9 cellular contexts compared by ENCODE assay signal in the genomic region with DNA sequence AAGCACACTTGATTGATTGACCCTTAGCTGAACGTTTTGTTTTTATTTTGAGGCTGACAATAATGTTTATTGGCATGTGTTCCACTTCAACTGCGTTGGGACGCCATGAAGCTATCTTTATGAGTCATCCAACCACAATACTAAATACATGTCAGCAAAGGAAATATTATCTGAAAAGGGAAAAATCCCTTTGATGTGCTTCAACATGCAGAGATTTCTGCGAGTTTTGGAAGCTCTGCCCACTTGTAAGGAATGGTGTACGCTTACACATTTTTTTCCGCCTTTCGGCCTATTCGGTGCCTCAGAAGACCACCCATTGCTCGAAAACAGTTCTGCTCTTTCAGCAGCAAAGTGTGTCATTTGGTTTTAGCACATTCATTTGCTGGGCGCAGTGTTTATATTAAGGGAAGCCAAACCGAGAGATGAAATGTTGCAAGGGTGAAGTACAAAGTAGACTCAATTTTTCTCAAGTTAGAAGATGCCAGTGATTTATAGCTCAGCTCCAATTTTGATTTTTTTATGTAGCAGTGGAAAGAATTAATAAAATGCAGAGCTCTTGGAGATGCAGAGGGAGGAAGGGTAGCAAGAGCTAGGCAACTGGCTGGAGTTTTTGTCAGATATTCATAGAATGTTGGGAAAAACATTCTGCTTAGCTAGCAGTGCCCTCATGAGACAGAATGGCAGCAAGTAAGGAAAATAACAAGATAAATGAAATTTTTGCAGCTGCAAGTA.
DNase-seq lines count a peak whose midpoint lies in the region; ATAC-seq and TF ChIP-seq lines count a peak whose summit lies in the region.
"Had no signal": no experiment of that assay in that cellular context is flagged by ENCODE, and none has a peak within 500 bp of the region (broad histone marks: within the 10 kb centered on the region; RNA-seq: fewer than 3 reads in every experiment).

No MANE protein-coding gene starts in this region.

- no peaks in the 10 kb centered on the region for H3K9me3 Mint-ChIP-seq in osteocyte (ENCODE audit: unreplicated experiment)

- H3K27ac Mint-ChIP-seq in osteocyte (ENCODE audit: unreplicated experiment), result no peak overlapping the region

- no peak overlapping the region for H3K4me3 Mint-ChIP-seq in osteocyte (ENCODE audit: unreplicated experiment)

- H3K4me3 ChIP-seq in colonic mucosa, result no peak overlapping the region

- H3K27me3 ChIP-seq in colonic mucosa, result no peaks in the 10 kb centered on the region

- no peak overlapping the region for H3K9ac ChIP-seq in colonic mucosa (ENCODE audit: low read depth in 2 of 2, low read length in 2 of 2)

- TF ChIP-seq EP300 in Ishikawa (IDR thresholded peaks at IDR 0.05; ENCODE audit: borderline replicate concordance), result no peak

- H3K27ac ChIP-seq in colonic mucosa, result peak overlapping the region; percentile 3

- peaks cover 13% of the 10 kb centered on the region for H3K4me1 Mint-ChIP-seq in osteocyte (ENCODE audit: unreplicated experiment)

- H3K36me3 ChIP-seq in colonic mucosa, result no peaks in the 10 kb centered on the region

- TF ChIP-seq RAD21 in Ishikawa (IDR thresholded peaks at IDR 0.05; ENCODE audit: low read depth), result peak; percentile 17

- TF ChIP-seq CTCF in colonic mucosa (IDR thresholded peaks at IDR 0.05) (no peak), osteocyte (IDR thresholded peaks at IDR 0.05) (peak; percentile 53)

- peaks cover 37% of the 10 kb centered on the region for H3K27me3 Mint-ChIP-seq in osteocyte (ENCODE audit: unreplicated experiment)

- no peaks in the 10 kb centered on the region for H3K9me3 ChIP-seq in colonic mucosa

- intact Hi-C loops in colonic mucosa (cut with DNase I), result no loop called here
- intact Hi-C loops in Right ventricle myocardium superior (cut with DNase I), result no loop called here

- ATAC-seq in GM18502 (IDR thresholded peaks at IDR 0.05; ENCODE audit: poor library complexity, unreplicated experiment) (peak; percentile 71), Right ventricle myocardium superior (ENCODE audit: poor library complexity) (no peak)

- H3K4me1 ChIP-seq in colonic mucosa, result no peaks in the 10 kb centered on the region

- H3K36me3 Mint-ChIP-seq in osteocyte (ENCODE audit: unreplicated experiment), result no peaks in the 10 kb centered on the region

- DNase-seq in colonic mucosa, result no peak
- no peak for DNase-seq in osteocyte (ENCODE audit: extremely low spot score, unreplicated experiment)
- no peak for DNase-seq in midbrain (lab: John Stamatoyannopoulos, UW)
- no peak for DNase-seq in occipital lobe (lab: John Stamatoyannopoulos, UW)
- DNase-seq in NCI-H1417 (lab: John Stamatoyannopoulos, UW), result no peak
- no peak for DNase-seq in Right ventricle myocardium superior
- DNase-seq: NCI-H2029 treated with DMSO at 0.1 percent for 48 hours had no signal

TF ChIP-seq in Ishikawa, 13 proteins besides CTCF, POLR2A, EP300 and RAD21:
- TF ChIP-seq TAF1 (IDR thresholded peaks at IDR 0.05; ENCODE audit: low read depth) (no peak), CEBPB (IDR thresholded peaks at IDR 0.05) (no peak), FOXM1 (IDR thresholded peaks at IDR 0.05; ENCODE audit: borderline replicate concordance, low read depth) (no peak), ZBTB7A (IDR thresholded peaks at IDR 0.05; ENCODE audit: low read depth) (no peak), NFIC (IDR thresholded peaks at IDR 0.05) (no peak), CREB1 (IDR thresholded peaks at IDR 0.05; ENCODE audit: low read depth) (no peak), EGR1 (IDR thresholded peaks at IDR 0.05) (no peak)
- TF ChIP-seq, protein P1, sequence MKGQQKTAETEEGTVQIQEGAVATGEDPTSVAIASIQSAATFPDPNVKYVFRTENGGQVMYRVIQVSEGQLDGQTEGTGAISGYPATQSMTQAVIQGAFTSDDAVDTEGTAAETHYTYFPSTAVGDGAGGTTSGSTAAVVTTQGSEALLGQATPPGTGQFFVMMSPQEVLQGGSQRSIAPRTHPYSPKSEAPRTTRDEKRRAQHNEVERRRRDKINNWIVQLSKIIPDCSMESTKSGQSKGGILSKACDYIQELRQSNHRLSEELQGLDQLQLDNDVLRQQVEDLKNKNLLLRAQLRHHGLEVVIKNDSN (IDR thresholded peaks at IDR 0.05), result no peak
- TF ChIP-seq, protein P2, sequence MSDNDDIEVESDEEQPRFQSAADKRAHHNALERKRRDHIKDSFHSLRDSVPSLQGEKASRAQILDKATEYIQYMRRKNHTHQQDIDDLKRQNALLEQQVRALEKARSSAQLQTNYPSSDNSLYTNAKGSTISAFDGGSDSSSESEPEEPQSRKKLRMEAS (IDR thresholded peaks at IDR 0.05), result no peak
- TF ChIP-seq, protein P3, sequence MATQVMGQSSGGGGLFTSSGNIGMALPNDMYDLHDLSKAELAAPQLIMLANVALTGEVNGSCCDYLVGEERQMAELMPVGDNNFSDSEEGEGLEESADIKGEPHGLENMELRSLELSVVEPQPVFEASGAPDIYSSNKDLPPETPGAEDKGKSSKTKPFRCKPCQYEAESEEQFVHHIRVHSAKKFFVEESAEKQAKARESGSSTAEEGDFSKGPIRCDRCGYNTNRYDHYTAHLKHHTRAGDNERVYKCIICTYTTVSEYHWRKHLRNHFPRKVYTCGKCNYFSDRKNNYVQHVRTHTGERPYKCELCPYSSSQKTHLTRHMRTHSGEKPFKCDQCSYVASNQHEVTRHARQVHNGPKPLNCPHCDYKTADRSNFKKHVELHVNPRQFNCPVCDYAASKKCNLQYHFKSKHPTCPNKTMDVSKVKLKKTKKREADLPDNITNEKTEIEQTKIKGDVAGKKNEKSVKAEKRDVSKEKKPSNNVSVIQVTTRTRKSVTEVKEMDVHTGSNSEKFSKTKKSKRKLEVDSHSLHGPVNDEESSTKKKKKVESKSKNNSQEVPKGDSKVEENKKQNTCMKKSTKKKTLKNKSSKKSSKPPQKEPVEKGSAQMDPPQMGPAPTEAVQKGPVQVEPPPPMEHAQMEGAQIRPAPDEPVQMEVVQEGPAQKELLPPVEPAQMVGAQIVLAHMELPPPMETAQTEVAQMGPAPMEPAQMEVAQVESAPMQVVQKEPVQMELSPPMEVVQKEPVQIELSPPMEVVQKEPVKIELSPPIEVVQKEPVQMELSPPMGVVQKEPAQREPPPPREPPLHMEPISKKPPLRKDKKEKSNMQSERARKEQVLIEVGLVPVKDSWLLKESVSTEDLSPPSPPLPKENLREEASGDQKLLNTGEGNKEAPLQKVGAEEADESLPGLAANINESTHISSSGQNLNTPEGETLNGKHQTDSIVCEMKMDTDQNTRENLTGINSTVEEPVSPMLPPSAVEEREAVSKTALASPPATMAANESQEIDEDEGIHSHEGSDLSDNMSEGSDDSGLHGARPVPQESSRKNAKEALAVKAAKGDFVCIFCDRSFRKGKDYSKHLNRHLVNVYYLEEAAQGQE (IDR thresholded peaks at IDR 0.05; ENCODE audit: low read depth), result no peak
